Comparison of ENCODE assay signal across 7 cellular contexts in the genomic region with DNA sequence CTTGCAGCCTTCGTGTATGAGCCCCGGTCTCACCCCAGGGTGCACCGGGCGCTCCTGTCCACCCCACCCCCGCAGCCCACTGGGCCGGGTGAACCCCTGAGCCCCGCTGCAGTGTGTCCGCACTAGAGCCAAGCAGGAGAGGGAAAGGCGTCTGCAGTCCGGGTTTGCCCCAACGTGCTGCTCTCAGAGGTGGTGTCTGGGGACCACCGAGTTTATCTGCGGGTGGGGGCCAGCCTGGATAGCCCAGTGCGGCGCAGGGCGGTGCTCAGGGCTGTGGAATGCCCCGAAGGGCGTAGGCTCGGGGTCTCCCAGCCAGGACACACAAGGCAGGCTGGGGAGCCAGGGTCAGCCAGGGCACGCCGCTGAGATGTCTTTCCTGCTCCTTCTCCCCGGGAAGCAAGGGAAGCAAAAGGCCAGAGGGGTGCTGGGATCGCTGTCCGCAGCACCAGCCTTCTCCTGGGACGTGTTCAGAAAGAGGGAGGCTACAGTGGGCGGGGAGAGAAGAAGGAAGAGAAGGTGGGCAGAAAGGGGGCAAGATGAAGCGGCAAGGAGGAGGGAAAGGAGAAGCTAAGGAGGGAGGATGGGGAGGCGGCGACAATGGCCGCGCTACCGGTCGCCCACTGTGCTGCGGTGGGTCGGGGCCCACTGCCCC. TPM values are rescaled to one million over a fixed set of nuclear protein-coding genes. Genes with fewer than 3 reads are reported as not detected.
A peak's percentile ranks its signal among the peaks of the same experiment; 100 is the strongest.
DNase-seq lines count a peak whose midpoint lies in the region; ATAC-seq and TF ChIP-seq lines count a peak whose summit lies in the region.

No MANE protein-coding gene starts in this region.

- ATAC-seq in GM21619 (IDR thresholded peaks at IDR 0.05; ENCODE audit: unreplicated experiment) (peak; percentile 9), sciatic nerve (peak; percentile 29), HG03571 (IDR thresholded peaks at IDR 0.05; ENCODE audit: unreplicated experiment) (no peak)
- ATAC-seq in activated T-cell treated with anti-CD3 and anti-CD28 coated beads, Interleukin-2, amount 50 U/mL, for 72 hours (replicated peaks in 1 of 2) = peak in 1 of 2 donors; percentile 36

- H3K27me3 ChIP-seq in left ventricle myocardium inferior (ENCODE audit: low read depth) = no peaks in the 10 kb centered on the region

- H3K4me3 ChIP-seq in left ventricle myocardium inferior = peak overlapping the region; percentile 74

- no peaks in the 10 kb centered on the region for H3K9me3 Mint-ChIP-seq in activated T-cell treated with anti-CD3 and anti-CD28 coated beads, Interleukin-2, amount 50 U/mL, for 72 hours

- no peaks in the 10 kb centered on the region for H3K36me3 ChIP-seq in left ventricle myocardium inferior

- TF ChIP-seq CTCF in left ventricle myocardium inferior (IDR thresholded peaks at IDR 0.05; ENCODE audit: borderline replicate concordance) = no peak

- intact Hi-C loops in left ventricle myocardium inferior (cut with micrococcal nuclease) (no loop called here), sciatic nerve (cut with DNase I) (no loop called here)

- H3K4me1 Mint-ChIP-seq in activated T-cell treated with anti-CD3 and anti-CD28 coated beads, Interleukin-2, amount 50 U/mL, for 72 hours (ENCODE audit: low read depth) = peaks cover 20% of the 10 kb centered on the region

- H3K4me1 ChIP-seq in left ventricle myocardium inferior = peaks cover 53% of the 10 kb centered on the region

- H3K27ac ChIP-seq in left ventricle myocardium inferior (replicated peaks) = peak overlapping the region; percentile 85

- H3K9me3 ChIP-seq in left ventricle myocardium inferior (replicated peaks) = no peaks in the 10 kb centered on the region

- no peak overlapping the region for H3K27ac Mint-ChIP-seq in activated T-cell treated with anti-CD3 and anti-CD28 coated beads, Interleukin-2, amount 50 U/mL, for 72 hours

- H3K4me3 Mint-ChIP-seq in activated T-cell treated with anti-CD3 and anti-CD28 coated beads, Interleukin-2, amount 50 U/mL, for 72 hours = peak overlapping the region; percentile 77 to 86

- no peaks in the 10 kb centered on the region for H3K27me3 Mint-ChIP-seq in activated T-cell treated with anti-CD3 and anti-CD28 coated beads, Interleukin-2, amount 50 U/mL, for 72 hours (ENCODE audit: low read depth)

- no peak for DNase-seq in activated T-cell treated with anti-CD3 and anti-CD28 coated beads, Interleukin-2, amount 50 U/mL, for 72 hours
- DNase-seq in left ventricle myocardium inferior (no peak), sciatic nerve (ENCODE audit: low spot score) (no peak), NCI-H748 treated with DMSO at 0.1 percent for 48 hours (lab: John Stamatoyannopoulos, UW) (no peak), SW480 (ENCODE audit: low spot score) (no peak)

- H3K36me3 Mint-ChIP-seq in activated T-cell treated with anti-CD3 and anti-CD28 coated beads, Interleukin-2, amount 50 U/mL, for 72 hours (ENCODE audit: insufficient read depth in 2 of 2) = no peaks in the 10 kb centered on the region

RNA-seq across cellular contexts. Expression of gene MAB21L3, which starts 56.6 kb away (rescaled TPM):
- total RNA-seq in activated T-cell treated with anti-CD3 and anti-CD28 coated beads, Interleukin-2, amount 50 U/mL, for 72 hours = under 1 TPM in 1 of 2 donors, not detected in 1; 0.14 TPM
- not detected for total RNA-seq in left ventricle myocardium inferior
- not detected for total RNA-seq in sciatic nerve
